Comparison of ENCODE assay signal across 21 cellular contexts in genomic region chr1:21052034-21052433, GRCh38.
DNase-seq lines count a peak whose midpoint lies in the region; ATAC-seq and TF ChIP-seq lines count a peak whose summit lies in the region.
"Had no signal": no experiment of that assay in that cellular context is flagged by ENCODE, and none has a peak within 500 bp of the region (broad histone marks: within the 10 kb centered on the region; RNA-seq: fewer than 3 reads in every experiment).

No MANE protein-coding gene starts in this region.

- no peak overlapping the region for H3K27ac Mint-ChIP-seq in CD4-positive, alpha-beta memory T cell
- H3K27ac Mint-ChIP-seq: CD4-positive, CD25-positive, alpha-beta regulatory T cell; HFFc6 had no signal

- H3K36me3 Mint-ChIP-seq in CD4-positive, alpha-beta memory T cell = peaks cover 8 to 16% of the 10 kb centered on the region in 2 donors

- intact Hi-C loops in A673 (cut with micrococcal nuclease; ENCODE audit: unreplicated experiment) (no loop called here), OCI-LY7 (cut with micrococcal nuclease; ENCODE audit: unreplicated experiment) (no loop called here), sciatic nerve (cut with DNase I) (no loop called here)
- intact Hi-C loops in CD4-positive, alpha-beta memory T cell (cut with micrococcal nuclease) = no loop called here

- peaks cover 0 to 1% (median 0%) of the 10 kb centered on the region in 4 donors for H3K4me1 Mint-ChIP-seq in CD4-positive, alpha-beta memory T cell

- no peak overlapping the region for H3K4me3 Mint-ChIP-seq in CD4-positive, alpha-beta memory T cell
- H3K4me3 Mint-ChIP-seq: CD4-positive, CD25-positive, alpha-beta regulatory T cell; HFFc6 had no signal

- TF ChIP-seq CTCF in A673 (conservative IDR thresholded peaks at IDR 0.05; ENCODE audit: low read depth, low read length) = 0 out of 2 replicates have a peak, but pooled peaks have one; percentile 21
- no peak for TF ChIP-seq CTCF in GM10266 (IDR thresholded peaks at IDR 0.05; ENCODE audit: control insufficient read depth, insufficient read depth, low read depth, missing control alignments)
- 0 out of 2 replicates have a peak, but pooled peaks have one; percentile 18 for TF ChIP-seq CTCF in OCI-LY7 (conservative IDR thresholded peaks at IDR 0.05; ENCODE audit: low read length)

- no peak overlapping the region for H3K27ac ChIP-seq in A673 (ENCODE audit: low read depth, low read length, poor library complexity, severe bottlenecking)
- no peak overlapping the region for H3K27ac ChIP-seq in OCI-LY7 (ENCODE audit: low read depth, low read length, poor library complexity, severe bottlenecking)
- no peak overlapping the region for H3K27ac ChIP-seq in CD4-positive, alpha-beta memory T cell (ENCODE audit: low read depth, low read length)

- H3K79me2 ChIP-seq in OCI-LY7 (ENCODE audit: insufficient read depth, low read depth, low read length) = no peaks in the 10 kb centered on the region

- POLR2A ChIA-PET in A673 (lab: Charles Lee; ENCODE audit: low non-redundant PET) = no interaction called here
- POLR2A ChIA-PET in OCI-LY7 (lab: Charles Lee) = no interaction called here
- POLR2A ChIA-PET in CD4-positive, alpha-beta memory T cell (lab: Charles Lee; ENCODE audit: partially characterized antibody) = no interaction called here

- no peaks in the 10 kb centered on the region for H3K36me3 ChIP-seq in A673 (ENCODE audit: insufficient read depth, low read length, poor library complexity, severe bottlenecking)
- peaks cover 24% of the 10 kb centered on the region for H3K36me3 ChIP-seq in OCI-LY7 (ENCODE audit: insufficient read depth, low read length)
- H3K36me3 ChIP-seq in CD4-positive, alpha-beta memory T cell (ENCODE audit: insufficient read depth, low read length) = no peaks in the 10 kb centered on the region

- H3K9me2 ChIP-seq in OCI-LY7 (ENCODE audit: insufficient read depth, low read length) = no peaks in the 10 kb centered on the region
- H3K9me2 ChIP-seq: SK-N-SH had no signal

- H3K9me3 ChIP-seq in A673 (ENCODE audit: low read depth, low read length, poor library complexity, severe bottlenecking) (no peaks in the 10 kb centered on the region), OCI-LY7 (ENCODE audit: low read length) (no peaks in the 10 kb centered on the region)
- no peaks in the 10 kb centered on the region for H3K9me3 ChIP-seq in CD4-positive, alpha-beta memory T cell (ENCODE audit: control insufficient read depth in 1 of 2, low read length in 2 of 2)
- H3K9me3 ChIP-seq: SK-N-SH had no signal

- no TSS peak for BruUV-seq in A673 (replicated peaks; lab: Mats Ljungman, UMichigan)
- BruUV-seq in OCI-LY7 (replicated peaks; lab: Mats Ljungman, UMichigan) = no TSS peak

- no peak for ATAC-seq in sciatic nerve
- ATAC-seq: PC-3 had no signal

- no peaks in the 10 kb centered on the region for H4K20me1 ChIP-seq in OCI-LY7 (ENCODE audit: insufficient read depth, low read length)

- no peak overlapping the region for H3K4me2 ChIP-seq in OCI-LY7 (ENCODE audit: low read length)
- H3K4me2 ChIP-seq: SK-N-SH had no signal

- CTCF ChIA-PET in A673 (lab: Charles Lee) = no interaction called here
- CTCF ChIA-PET in OCI-LY7 (lab: Charles Lee; ENCODE audit: unreplicated experiment) = no interaction called here
- CTCF ChIA-PET in CD4-positive, alpha-beta memory T cell (lab: Charles Lee; ENCODE audit: partially characterized antibody) = no interaction called here

- H3K4me3 ChIP-seq in A673 (ENCODE audit: low read depth, low read length, poor library complexity, severe bottlenecking) (no peak overlapping the region), OCI-LY7 (ENCODE audit: low read depth, low read length, poor library complexity, severe bottlenecking) (no peak overlapping the region)
- no peak overlapping the region for H3K4me3 ChIP-seq in CD4-positive, alpha-beta memory T cell (ENCODE audit: low read length in 2 of 2)

- no peak for DNase-seq in A673 (ENCODE audit: low spot score)
- DNase-seq in GM10266 (ENCODE audit: extremely low spot score) = peak; percentile 30
- DNase-seq in MV-4-11 (lab: John Stamatoyannopoulos, UW) = peak; percentile 76
- DNase-seq in OCI-LY7 (ENCODE audit: low spot score) = no peak
- no peak for DNase-seq in sciatic nerve (ENCODE audit: low spot score)
- no peak for DNase-seq in NCI-H1417 treated with DMSO at 0.1 percent for 48 hours (lab: John Stamatoyannopoulos, UW)
- no peak for DNase-seq in midbrain (lab: John Stamatoyannopoulos, UW)
- DNase-seq in CD4-positive, alpha-beta memory T cell = no peak
- DNase-seq: CD4-positive, CD25-positive, alpha-beta regulatory T cell; COR-L47; H7; HFFc6; NCI-H1105; NCI-H2029 treated with DMSO at 0.1 percent for 48 hours; NCI-H226; NCI-H510A treated with DMSO at 0.1 percent for 48 hours; NCI-H748 treated with DMSO at 0.1 percent for 48 hours; PC-3; RPMI8226; SHP77; SK-N-SH had no signal

- no peaks in the 10 kb centered on the region for H3K9me3 Mint-ChIP-seq in CD4-positive, alpha-beta memory T cell
- H3K9me3 Mint-ChIP-seq: CD4-positive, CD25-positive, alpha-beta regulatory T cell; HFFc6 had no signal

- H2AFZ ChIP-seq in OCI-LY7 (ENCODE audit: low read length) = no peak overlapping the region

- no peaks in the 10 kb centered on the region for H3K27me3 Mint-ChIP-seq in CD4-positive, alpha-beta memory T cell
- H3K27me3 Mint-ChIP-seq: CD4-positive, CD25-positive, alpha-beta regulatory T cell had no signal

- no peaks in the 10 kb centered on the region for H3K27me3 ChIP-seq in A673 (replicated peaks; ENCODE audit: insufficient read depth, low read depth, low read length, poor library complexity)
- H3K27me3 ChIP-seq in CD4-positive, alpha-beta memory T cell (ENCODE audit: insufficient read depth, low read length) = no peaks in the 10 kb centered on the region

- H3K4me1 ChIP-seq in A673 (ENCODE audit: insufficient read depth, low read length, poor library complexity, severe bottlenecking) (no peaks in the 10 kb centered on the region), OCI-LY7 (ENCODE audit: insufficient read depth, low read length, poor library complexity, severe bottlenecking) (no peaks in the 10 kb centered on the region)
- H3K4me1 ChIP-seq in CD4-positive, alpha-beta memory T cell (ENCODE audit: insufficient read depth, low read length) = no peaks in the 10 kb centered on the region

Comparison
In these comparisons a context has a peak if more than half of its experiments do, and no peak if none do; other contexts are left out.
1. DNase-seq: peak in GM10266 (single experiment) and MV-4-11 (single experiment); none in A673 (single experiment), OCI-LY7 (single experiment), sciatic nerve (single experiment), NCI-H1417 treated with DMSO at 0.1 percent for 48 hours (single experiment), midbrain (single experiment) and CD4-positive, alpha-beta memory T cell (0 of 5).